18 cellular contexts compared by ENCODE assay signal in the genomic region with DNA sequence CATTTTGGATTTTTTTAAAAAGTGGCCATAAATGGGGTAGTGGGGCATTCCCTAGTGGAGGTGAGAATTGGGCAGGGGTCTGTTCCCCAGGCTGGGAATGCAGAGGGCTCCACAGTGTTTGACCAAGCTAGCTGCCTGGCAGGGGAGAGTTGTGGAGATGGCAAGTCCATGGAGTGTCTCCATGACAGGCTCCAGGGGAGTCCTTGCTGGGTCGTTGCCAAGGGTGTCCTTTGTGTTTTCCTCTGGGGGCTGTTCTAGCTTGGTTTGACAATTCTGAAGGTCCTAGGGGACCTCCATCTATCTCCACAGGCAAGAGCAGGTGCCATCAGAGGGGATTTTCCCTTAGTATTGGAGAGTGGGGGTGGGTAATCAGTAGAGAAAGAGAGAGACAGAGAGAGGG.
"Had no signal": no experiment of that assay in that cellular context is flagged by ENCODE, and none has a peak within 500 bp of the region (broad histone marks: within the 10 kb centered on the region; RNA-seq: fewer than 3 reads in every experiment).

No MANE protein-coding gene starts in this region.

- DNase-seq: dermis blood vessel endothelial cell; erythroblast; foreskin keratinocyte; hippocampal formation; left colon; left ventricle myocardium superior; mesendoderm; naive B cell; nephron progenitor cell; psoas muscle; retina; small intestine; stimulated activated CD4-positive, alpha-beta T cell treated with anti-CD3 and anti-CD28 coated beads, Interleukin-12 subunit alpha, Interleukin-12 subunit beta, amount 100 ng/mL, for 4 hours; stimulated activated naive CD4-positive, alpha-beta T cell treated with Interleukin-2 at 50 U/mL for 16 hours; thyroid gland; upper lobe of left lung; uterus had no signal

- ATAC-seq: foreskin keratinocyte, left colon, left ventricle myocardium superior, psoas muscle had no signal

- H3K4me3 Mint-ChIP-seq: naive B cell, nephron progenitor cell had no signal

- H3K27me3 ChIP-seq: thyroid gland, upper lobe of left lung, uterus had no signal

- H3K4me1 ChIP-seq: foreskin keratinocyte, uterus had no signal

- H3K27ac Mint-ChIP-seq: naive B cell, nephron progenitor cell had no signal

- H3K4me3 ChIP-seq: lung, psoas muscle, thyroid gland, upper lobe of left lung, uterus had no signal

- H3K4me1 Mint-ChIP-seq: naive B cell had no signal

- H3K27ac ChIP-seq: foreskin keratinocyte, psoas muscle, uterus had no signal

- H3K36me3 ChIP-seq: thyroid gland, upper lobe of left lung, uterus had no signal

- H3K27me3 Mint-ChIP-seq: naive B cell had no signal

- H3K36me3 Mint-ChIP-seq: naive B cell had no signal

- H3K9me3 ChIP-seq: psoas muscle, thyroid gland, upper lobe of left lung, uterus had no signal
